In genomic region chr10:104441601-104442000, GRCh38 we compare ENCODE assay signal across 13 cellular contexts.
DNase-seq lines count a peak whose midpoint lies in the region; ATAC-seq lines count a peak whose summit lies in the region.
"Had no signal": no experiment of that assay in that cellular context is flagged by ENCODE, and none has a peak within 500 bp of the region (broad histone marks: within the 10 kb centered on the region; RNA-seq: fewer than 3 reads in every experiment).

No MANE protein-coding gene starts in this region.

- in situ Hi-C loops in ACHN (cut with HindIII; ENCODE audit: low pct_ligation_motif_present, low pct_unique_long_range_greater_than_20kb, low sequenced_read_pairs), result no loop called here

- ATAC-seq in HG03378 (IDR thresholded peaks at IDR 0.05; ENCODE audit: unreplicated experiment) (peak; percentile 75), HG02763 (IDR thresholded peaks at IDR 0.05; ENCODE audit: unreplicated experiment) (no peak)
- ATAC-seq: left ventricle myocardium superior had no signal

- DNase-seq in ACHN (peak; percentile 73), amniotic stem cell (lab: John Stamatoyannopoulos, UW) (peak; percentile 57), kidney glomerular epithelial cell (lab: John Stamatoyannopoulos, UW) (peak; percentile 66), mucosa of gallbladder (ENCODE audit: low spot score) (no peak), NCI-H82 treated with DMSO at 0.1 percent for 48 hours (lab: John Stamatoyannopoulos, UW; ENCODE audit: unreplicated experiment) (no peak), head of caudate nucleus (no peak)
- DNase-seq: activated effector memory CD4-positive, alpha-beta T cell treated with Interleukin-2 at 50 U/mL for 16 hours; CD4-positive, alpha-beta memory T cell; left ventricle myocardium superior; NCI-H69; retina had no signal

- intact Hi-C loops in head of caudate nucleus (cut with DNase I), result no loop called here

Comparison
In these comparisons a context has a peak if more than half of its experiments do, and no peak if none do; other contexts are left out.
1. DNase-seq: peak in ACHN (single experiment), amniotic stem cell (single experiment) and kidney glomerular epithelial cell (single experiment); none in mucosa of gallbladder (single experiment), NCI-H82 treated with DMSO at 0.1 percent for 48 hours (single experiment) and head of caudate nucleus (0 of 42).